ENCODE assay signal across 17 cellular contexts in the genomic region with DNA sequence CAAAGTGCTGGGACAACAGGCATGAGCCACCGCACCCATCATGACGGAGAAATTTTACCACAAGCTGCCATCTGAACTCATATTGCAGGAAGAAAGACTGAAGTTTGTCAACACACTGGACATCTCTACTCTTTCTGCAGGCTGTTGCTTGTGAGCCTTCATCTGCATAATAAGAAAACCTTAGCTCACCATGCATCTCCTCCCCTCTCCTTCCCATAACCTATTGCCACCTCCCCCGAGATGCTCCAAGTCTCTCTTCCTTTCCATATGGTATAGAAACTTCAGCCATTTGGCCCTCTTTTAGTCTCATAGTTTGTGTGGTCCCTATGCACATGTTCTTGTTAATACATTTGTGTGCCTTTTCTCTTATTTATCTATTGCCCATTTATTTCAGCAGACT.
"Had no signal": no experiment of that assay in that cellular context is flagged by ENCODE, and none has a peak within 500 bp of the region (broad histone marks: within the 10 kb centered on the region; RNA-seq: fewer than 3 reads in every experiment).

No MANE protein-coding gene starts in this region.

- ATAC-seq: stimulated activated effector memory CD8-positive, alpha-beta T cell treated with anti-CD3 and anti-CD28 coated beads, Interleukin-12 subunit alpha, Interleukin-12 subunit beta, amount 100 ng/mL, for 72 hours; stimulated activated memory B cell treated with anti-CD40 and anti-IgM and Interleukin-4, amounts not matched to agents 10 μg/mL and 1 μg/mL and 100 μg/mL, for 72 hours; stimulated activated naive B cell treated with anti-CD40 and anti-IgM and Interleukin-4, amounts not matched to agents 10 μg/mL and 1 μg/mL and 100 μg/mL, for 72 hours; stimulated activated naive CD8-positive, alpha-beta T cell treated with anti-CD3 and anti-CD28 coated beads, Interleukin-15, amount 100 ng/mL, for 72 hours; stimulated activated naive CD8-positive, alpha-beta T cell treated with anti-CD3 and anti-CD28 coated beads, Interleukin-15, Interleukin-2, amounts not matched to agents 100 U/mL and 50 U/mL, for 24 hours; upper lobe of right lung had no signal

- H3K4me1 ChIP-seq: stomach, suprapubic skin, testis, thyroid gland, tibial artery, transverse colon, upper lobe of left lung, upper lobe of right lung, uterus, vagina had no signal

- H3K36me3 ChIP-seq: stomach, suprapubic skin, thoracic aorta, thyroid gland, tibial artery, tibial nerve, transverse colon, upper lobe of left lung, upper lobe of right lung, uterus, vagina had no signal

- H3K4me3 ChIP-seq: stomach, suprapubic skin, testis, thoracic aorta, thyroid gland, tibial artery, tibial nerve, transverse colon, upper lobe of left lung, upper lobe of right lung, uterus, vagina had no signal

- H3K27ac ChIP-seq: stomach, suprapubic skin, testis, thoracic aorta, thyroid gland, tibial artery, tibial nerve, transverse colon, upper lobe of left lung, upper lobe of right lung, uterus, vagina had no signal

- H3K9me3 ChIP-seq: stomach, suprapubic skin, testis, thoracic aorta, thyroid gland, tibial artery, tibial nerve, transverse colon, upper lobe of left lung, upper lobe of right lung, uterus, vagina had no signal
